ENCODE assay signal across 9 cellular contexts in the genomic region with DNA sequence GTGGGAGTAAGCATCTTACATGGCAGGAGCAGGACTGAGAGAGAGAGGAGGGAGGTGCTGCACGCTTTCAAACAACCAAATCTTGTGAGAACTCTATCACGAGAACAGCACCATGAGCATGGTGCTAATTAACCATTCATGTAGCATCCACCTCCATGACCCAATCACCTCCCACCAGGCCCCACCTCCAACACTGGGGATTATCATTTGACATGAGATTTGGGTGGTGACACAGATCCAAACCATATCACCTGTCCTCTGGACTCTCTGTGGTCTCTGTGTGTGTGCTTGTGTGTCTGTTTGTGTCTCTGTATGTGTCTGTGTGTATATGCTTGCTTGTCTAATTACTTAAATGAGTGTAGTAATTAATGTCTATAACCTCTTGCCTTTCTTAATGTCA. TPM values are rescaled to one million over a fixed set of nuclear protein-coding genes. Genes with fewer than 3 reads are reported as not detected.
DNase-seq lines count a peak whose midpoint lies in the region; ATAC-seq and TF ChIP-seq lines count a peak whose summit lies in the region.
"Had no signal": no experiment of that assay in that cellular context is flagged by ENCODE, and none has a peak within 500 bp of the region (broad histone marks: within the 10 kb centered on the region; RNA-seq: fewer than 3 reads in every experiment).

No MANE protein-coding gene starts in this region.

- H3K4me3 Mint-ChIP-seq in activated naive CD4-positive, alpha-beta T cell treated with anti-CD3 and anti-CD28 coated beads for 36 hours = peak overlapping the region; percentile 44
- H3K4me3 Mint-ChIP-seq in stimulated activated memory B cell treated with anti-CD40 and anti-IgM and Interleukin-4, amounts not matched to agents 10 μg/mL and 1 μg/mL and 100 μg/mL, for 72 hours = no peak overlapping the region

- no peaks in the 10 kb centered on the region for H4K20me1 ChIP-seq in OCI-LY1 (ENCODE audit: insufficient read depth, low read length)

- no peaks in the 10 kb centered on the region for H3K9me3 Mint-ChIP-seq in activated naive CD4-positive, alpha-beta T cell treated with anti-CD3 and anti-CD28 coated beads for 36 hours
- no peaks in the 10 kb centered on the region for H3K9me3 Mint-ChIP-seq in stimulated activated memory B cell treated with anti-CD40 and anti-IgM and Interleukin-4, amounts not matched to agents 10 μg/mL and 1 μg/mL and 100 μg/mL, for 72 hours

- H3K27me3 Mint-ChIP-seq in activated naive CD4-positive, alpha-beta T cell treated with anti-CD3 and anti-CD28 coated beads for 36 hours (ENCODE audit: low read depth) = peaks cover 18% of the 10 kb centered on the region
- no peaks in the 10 kb centered on the region for H3K27me3 Mint-ChIP-seq in stimulated activated memory B cell treated with anti-CD40 and anti-IgM and Interleukin-4, amounts not matched to agents 10 μg/mL and 1 μg/mL and 100 μg/mL, for 72 hours

- H3K4me1 Mint-ChIP-seq in activated naive CD4-positive, alpha-beta T cell treated with anti-CD3 and anti-CD28 coated beads for 36 hours (ENCODE audit: low read depth) = peaks cover 34% of the 10 kb centered on the region
- peaks cover 55% of the 10 kb centered on the region for H3K4me1 Mint-ChIP-seq in stimulated activated memory B cell treated with anti-CD40 and anti-IgM and Interleukin-4, amounts not matched to agents 10 μg/mL and 1 μg/mL and 100 μg/mL, for 72 hours

- H3K79me2 ChIP-seq in OCI-LY1 (ENCODE audit: insufficient read depth, low read length) = no peaks in the 10 kb centered on the region

- DNase-seq in activated naive CD4-positive, alpha-beta T cell treated with anti-CD3 and anti-CD28 coated beads for 36 hours = peak; percentile 64
- DNase-seq in activated naive CD4-positive, alpha-beta T cell treated with anti-CD3 and anti-CD28 coated beads, Interleukin-2, amount 50 U/mL, for 16 hours = no peak
- no peak for DNase-seq in left colon
- DNase-seq in NCI-H2171 (lab: John Stamatoyannopoulos, UW) = no peak
- no peak for DNase-seq in COLO829 (ENCODE audit: low spot score)
- DNase-seq: NCI-H1417 treated with DMSO at 0.1 percent for 48 hours had no signal

- no peaks in the 10 kb centered on the region for H3K27me3 ChIP-seq in OCI-LY1 (ENCODE audit: insufficient read depth, low read length)

- H3K4me3 ChIP-seq in OCI-LY1 (ENCODE audit: low read depth, low read length, poor library complexity, severe bottlenecking) = peak overlapping the region; percentile 1

- CTCF ChIA-PET in activated naive CD4-positive, alpha-beta T cell treated with anti-CD3 and anti-CD28 coated beads for 36 hours (lab: Charles Lee) = interaction anchor here (0.9 kb wide), 1 partner anchor 12 kb away, joined by 3 read pairs; no protein-coding TSS in a partner anchor

- 0 out of 2 replicates have a peak, but pooled peaks cover under 1% of the 10 kb centered on the region for H3K36me3 ChIP-seq in OCI-LY1 (ENCODE audit: insufficient read depth, low read length)

- TF ChIP-seq CTCF in OCI-LY1 (IDR thresholded peaks at IDR 0.05; ENCODE audit: low read length) = no peak

- H3K36me3 Mint-ChIP-seq in activated naive CD4-positive, alpha-beta T cell treated with anti-CD3 and anti-CD28 coated beads for 36 hours (ENCODE audit: low read depth) = no peaks in the 10 kb centered on the region
- peaks cover 4% of the 10 kb centered on the region for H3K36me3 Mint-ChIP-seq in stimulated activated memory B cell treated with anti-CD40 and anti-IgM and Interleukin-4, amounts not matched to agents 10 μg/mL and 1 μg/mL and 100 μg/mL, for 72 hours

- H3K9me2 ChIP-seq in OCI-LY1 (ENCODE audit: low read depth, low read length) = no peaks in the 10 kb centered on the region

- peak; percentile 42 for ATAC-seq in HG02798 (IDR thresholded peaks at IDR 0.05; ENCODE audit: poor library complexity, unreplicated experiment)
- peak; percentile 56 for ATAC-seq in stimulated activated memory B cell treated with anti-CD40 and anti-IgM and Interleukin-4, amounts not matched to agents 10 μg/mL and 1 μg/mL and 100 μg/mL, for 72 hours
- no peak for ATAC-seq in left colon

- no peaks in the 10 kb centered on the region for H3K9me3 ChIP-seq in OCI-LY1 (ENCODE audit: low read length)

- intact Hi-C loops in activated naive CD4-positive, alpha-beta T cell treated with anti-CD3 and anti-CD28 coated beads for 36 hours (cut with micrococcal nuclease) = loop anchor here (1.0 to 10.0 kb wide), 8 partner anchors 17 to 842 kb away; a partner anchor contains a TSS
- intact Hi-C loops in left colon (cut with DNase I, micrococcal nuclease) = no loop called here

- peak overlapping the region; percentile 89 for H3K27ac ChIP-seq in OCI-LY1 (ENCODE audit: low read depth, low read length, poor library complexity, severe bottlenecking)

- peak overlapping the region; percentile 33 for H3K4me2 ChIP-seq in OCI-LY1 (ENCODE audit: low read length)

- peak overlapping the region; percentile 84 for H3K27ac Mint-ChIP-seq in activated naive CD4-positive, alpha-beta T cell treated with anti-CD3 and anti-CD28 coated beads for 36 hours
- peak overlapping the region; percentile 97 for H3K27ac Mint-ChIP-seq in stimulated activated memory B cell treated with anti-CD40 and anti-IgM and Interleukin-4, amounts not matched to agents 10 μg/mL and 1 μg/mL and 100 μg/mL, for 72 hours

- H2AFZ ChIP-seq in OCI-LY1 (ENCODE audit: low read length) = no peak overlapping the region

- peaks cover 53% of the 10 kb centered on the region for H3K4me1 ChIP-seq in OCI-LY1 (ENCODE audit: insufficient read depth, low read length, severe bottlenecking)

- peak overlapping the region; percentile 36 for H3K9ac ChIP-seq in OCI-LY1 (ENCODE audit: low read length)

- 0 out of 2 replicates have a peak, but pooled peaks cover 3% of the 10 kb centered on the region for H3F3A ChIP-seq in OCI-LY1 (ENCODE audit: insufficient read depth, low read length)

RNA-seq across cellular contexts. Expression of a gene that starts 31.1 kb away (rescaled TPM):
- total RNA-seq in activated naive CD4-positive, alpha-beta T cell treated with anti-CD3 and anti-CD28 coated beads for 36 hours = 100 to 1,000 TPM; 105 TPM
- total RNA-seq in left colon = 100 to 1,000 TPM; 102 to 110 TPM

RNA-seq across cellular contexts. Expression of a gene that starts 31.4 kb away (rescaled TPM):
- 10 to 100 TPM; 11.3 to 11.8 TPM for total RNA-seq in activated naive CD4-positive, alpha-beta T cell treated with anti-CD3 and anti-CD28 coated beads for 36 hours
- 10 to 100 TPM; 28.5 to 34.2 TPM for total RNA-seq in left colon
